In the genomic region with DNA sequence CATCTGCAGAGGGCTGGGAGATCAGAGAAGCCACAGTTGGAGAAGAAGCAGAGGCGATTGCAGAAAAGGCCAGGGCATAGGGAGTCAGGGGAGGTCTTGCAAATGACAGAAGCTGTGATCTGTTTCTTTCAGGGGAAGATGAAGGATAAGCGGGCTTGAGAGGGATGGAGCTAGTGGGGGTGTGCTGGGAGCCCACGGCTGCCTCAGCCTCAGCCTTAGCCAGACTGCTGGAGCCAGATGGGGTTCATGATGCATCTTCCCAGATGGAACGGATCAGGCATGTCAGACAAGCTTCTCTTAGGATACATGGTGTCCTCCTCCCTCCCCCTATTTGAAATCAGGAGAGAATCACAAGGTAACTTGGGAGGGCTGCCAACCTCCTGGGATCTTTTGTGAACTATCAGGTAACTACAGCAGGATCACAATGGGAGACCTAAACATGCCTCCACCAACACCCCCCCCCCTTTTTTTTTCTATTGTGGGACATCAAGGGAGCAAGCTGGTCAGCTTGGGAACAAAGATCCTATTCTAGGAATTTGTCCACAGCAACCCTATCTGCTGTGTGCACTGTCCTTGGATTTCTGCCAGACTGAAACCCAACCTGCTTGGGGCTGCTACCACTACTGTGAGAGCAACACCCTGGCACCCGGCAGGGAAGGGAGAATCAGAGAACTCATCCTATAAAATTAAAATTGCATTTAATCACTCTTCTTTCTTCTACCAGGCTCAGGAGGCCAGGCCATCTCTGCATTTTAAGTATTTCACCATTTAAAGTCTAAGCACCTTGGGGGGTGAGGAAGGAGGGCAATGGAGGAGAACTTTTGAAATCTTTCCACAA, we compare ENCODE assay signal across 8 cellular contexts. TPM values are rescaled to one million over a fixed set of nuclear protein-coding genes. Genes with fewer than 3 reads are reported as not detected.
A peak's percentile ranks its signal among the peaks of the same experiment; 100 is the strongest.
DNase-seq lines count a peak whose midpoint lies in the region; TF ChIP-seq lines count a peak whose summit lies in the region.

No MANE protein-coding gene starts in this region.

- H3K27me3 ChIP-seq in muscle layer of duodenum (ENCODE audit: low read depth, low read length) (no peaks in the 10 kb centered on the region), tibial nerve (no peaks in the 10 kb centered on the region)

- H3K9me3 ChIP-seq in muscle layer of duodenum (ENCODE audit: control insufficient read depth in 1 of 2, low read length in 2 of 2) (no peaks in the 10 kb centered on the region), tibial nerve (no peaks in the 10 kb centered on the region)

- 54 to 60% methylated on average over 5 of the region's 5 CpGs for WGBS in tibial nerve, 2 donors

- DNase-seq in Daoy (ENCODE audit: low read depth) (peak; percentile 73), NCI-H2227 treated with DMSO at 0.1 percent for 48 hours (lab: John Stamatoyannopoulos, UW) (peak; percentile 67), germinal center (ENCODE audit: low spot score) (no peak), tibial nerve (ENCODE audit: low spot score in 2 of 2) (no peak), activated gamma-delta T cell (lab: John Stamatoyannopoulos, UW) (no peak)
- DNase-seq in activated CD4-positive, alpha-beta T cell treated with anti-CD3 and anti-CD28 coated beads, Interleukin-2, amount 50 U/mL, for 4 hours: no peak

- H3K36me3 ChIP-seq in muscle layer of duodenum (ENCODE audit: control insufficient read depth in 1 of 2, insufficient read depth in 2 of 2, low read length in 2 of 2) (no peaks in the 10 kb centered on the region), tibial nerve (no peaks in the 10 kb centered on the region)

- no peak for TF ChIP-seq EP300 in tibial nerve (IDR thresholded peaks at IDR 0.05)

- H3K4me3 ChIP-seq in muscle layer of duodenum (ENCODE audit: low read depth in 1 of 2, low read length in 2 of 2) (peak overlapping the region in 1 of 2 donors; percentile 4), tibial nerve (no peak overlapping the region)

- TF ChIP-seq POLR2A in tibial nerve (IDR thresholded peaks at IDR 0.05): no peak

- H3K27ac ChIP-seq in cingulate gyrus (ENCODE audit: low read depth, low read length) (peak overlapping the region; percentile 42), muscle layer of duodenum (ENCODE audit: low read length) (peak overlapping the region; percentile 18), tibial nerve (no peak overlapping the region)

- TF ChIP-seq CTCF in tibial nerve (IDR thresholded peaks at IDR 0.05): no peak

- peaks cover 30% of the 10 kb centered on the region in 2 donors for H3K4me1 ChIP-seq in muscle layer of duodenum (ENCODE audit: control insufficient read depth in 1 of 2, insufficient read depth in 2 of 2, low read length in 2 of 2)
- peaks cover 0 to 19% (median 5%) of the 10 kb centered on the region in 4 donors for H3K4me1 ChIP-seq in tibial nerve

RNA-seq across cellular contexts. Expression of gene ATP2A2, which starts 10.7 kb away (rescaled TPM):
- total RNA-seq in Daoy (2014; rRNA removed; shearing (Covaris generic)): 82.2 and 106 TPM in 2 replicates
- 100 to 1,000 TPM in 2 of 4 donors, 10 to 100 TPM in 2; 77.8 to 106 (median 90.1) TPM for total RNA-seq in tibial nerve

Comparison
In these comparisons a context has a peak if more than half of its experiments do, and no peak if none do; other contexts are left out.
1. DNase-seq: peak in Daoy (single experiment) and NCI-H2227 treated with DMSO at 0.1 percent for 48 hours (single experiment); none in germinal center (single experiment), tibial nerve (0 of 2), activated gamma-delta T cell (single experiment) and activated CD4-positive, alpha-beta T cell treated with anti-CD3 and anti-CD28 coated beads, Interleukin-2, amount 50 U/mL, for 4 hours (0 of 2).
2. H3K27ac ChIP-seq: peak in cingulate gyrus (single experiment) and muscle layer of duodenum (single experiment); none in tibial nerve (0 of 4).